ENCODE assay signal across 13 cellular contexts in the genomic region with DNA sequence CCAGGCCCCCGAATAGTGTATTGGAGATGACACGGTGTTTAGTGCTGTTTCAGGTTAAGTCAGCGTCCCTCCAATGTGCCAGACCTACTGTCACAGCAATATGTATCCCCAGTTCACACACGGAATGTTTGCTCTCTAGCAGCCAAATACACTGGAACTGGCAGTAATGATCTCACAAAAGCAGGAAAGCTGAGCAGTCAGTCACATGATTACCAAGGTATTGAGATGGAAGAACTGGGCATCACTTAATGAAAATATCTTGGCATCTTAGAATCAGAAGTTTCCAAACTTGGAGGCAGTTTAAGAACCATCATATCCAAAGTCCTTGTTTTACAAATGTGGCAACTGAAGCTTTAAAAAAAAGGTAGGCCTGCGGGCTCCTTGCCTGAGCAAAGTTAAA. TPM values are rescaled to one million over a fixed set of nuclear protein-coding genes. Genes with fewer than 3 reads are reported as not detected.
A peak's percentile ranks its signal among the peaks of the same experiment; 100 is the strongest.
DNase-seq lines count a peak whose midpoint lies in the region; ATAC-seq and TF ChIP-seq lines count a peak whose summit lies in the region.
"Had no signal": no experiment of that assay in that cellular context is flagged by ENCODE, and none has a peak within 500 bp of the region (broad histone marks: within the 10 kb centered on the region; RNA-seq: fewer than 3 reads in every experiment).

No MANE protein-coding gene starts in this region.

- H3K36me3 Mint-ChIP-seq in central memory CD8-positive, alpha-beta T cell (ENCODE audit: insufficient read depth): peaks cover 12% of the 10 kb centered on the region
- H3K36me3 Mint-ChIP-seq in natural killer cell: no peaks in the 10 kb centered on the region

- H3K4me3 Mint-ChIP-seq in central memory CD8-positive, alpha-beta T cell: peak overlapping the region; percentile 52
- H3K4me3 Mint-ChIP-seq in natural killer cell: no peak overlapping the region
- H3K4me3 Mint-ChIP-seq: activated CD4-positive, alpha-beta T cell treated with anti-CD3 and anti-CD28 coated beads, Interleukin-2, amount 10 ng/mL, durations not matched to agents 7 days and 5 days had no signal

- H3K27me3 ChIP-seq in right atrium auricular region (no peaks in the 10 kb centered on the region), sigmoid colon (no peaks in the 10 kb centered on the region)
- H3K27me3 ChIP-seq: colonic mucosa had no signal

- no peaks in the 10 kb centered on the region for H3K9me3 Mint-ChIP-seq in central memory CD8-positive, alpha-beta T cell
- no peaks in the 10 kb centered on the region for H3K9me3 Mint-ChIP-seq in natural killer cell
- H3K9me3 Mint-ChIP-seq: activated CD4-positive, alpha-beta T cell treated with anti-CD3 and anti-CD28 coated beads, Interleukin-2, amount 10 ng/mL, durations not matched to agents 7 days and 5 days had no signal

- H3K27ac ChIP-seq in right atrium auricular region (peak overlapping the region; percentile 8 to 9), sigmoid colon (no peak overlapping the region)

- DNase-seq in right atrium auricular region (ENCODE audit: low spot score): no peak
- DNase-seq in Right ventricle myocardium superior: no peak
- no peak for DNase-seq in central memory CD8-positive, alpha-beta T cell (ENCODE audit: low spot score in 2 of 2)
- no peak for DNase-seq in natural killer cell
- DNase-seq in NCI-H2171 (lab: John Stamatoyannopoulos, UW): no peak
- no peak for DNase-seq in stimulated activated CD4-positive, alpha-beta T cell treated with anti-CD3 and anti-CD28 coated beads, Interleukin-2, amount 100 ng/mL, for 24 hours
- no peak for DNase-seq in sigmoid colon
- no peak for DNase-seq in SW 1271 (lab: John Stamatoyannopoulos, UW)
- DNase-seq: activated CD4-positive, alpha-beta T cell treated with anti-CD3 and anti-CD28 coated beads, Interleukin-2, amount 10 ng/mL, durations not matched to agents 7 days and 5 days; AML-193; colonic mucosa; H7; MM.1S had no signal

- H3K27me3 Mint-ChIP-seq in central memory CD8-positive, alpha-beta T cell: no peaks in the 10 kb centered on the region
- H3K27me3 Mint-ChIP-seq in natural killer cell (ENCODE audit: low read depth in 2 of 2): no peaks in the 10 kb centered on the region
- H3K27me3 Mint-ChIP-seq: activated CD4-positive, alpha-beta T cell treated with anti-CD3 and anti-CD28 coated beads, Interleukin-2, amount 10 ng/mL, durations not matched to agents 7 days and 5 days had no signal

- H3K4me3 ChIP-seq in right atrium auricular region: no peak overlapping the region
- H3K4me3 ChIP-seq in sigmoid colon: no peak overlapping the region
- H3K4me3 ChIP-seq: colonic mucosa had no signal

- H3K9me3 ChIP-seq in right atrium auricular region (no peaks in the 10 kb centered on the region), sigmoid colon (no peaks in the 10 kb centered on the region)
- H3K9me3 ChIP-seq: colonic mucosa had no signal

- no peaks in the 10 kb centered on the region for H3K36me3 ChIP-seq in right atrium auricular region
- no peaks in the 10 kb centered on the region for H3K36me3 ChIP-seq in sigmoid colon
- H3K36me3 ChIP-seq: colonic mucosa had no signal

- TF ChIP-seq EP300 in sigmoid colon (IDR thresholded peaks at IDR 0.05): no peak

- TF ChIP-seq CTCF in right atrium auricular region (IDR thresholded peaks at IDR 0.05) (no peak), natural killer cell (IDR thresholded peaks at IDR 0.05) (no peak), sigmoid colon (IDR thresholded peaks at IDR 0.05) (no peak)

- no peak for TF ChIP-seq POLR2A in sigmoid colon (IDR thresholded peaks at IDR 0.05)

- 91 to 93% methylated on average over 5 of the region's 5 CpGs for WGBS in sigmoid colon, 2 donors

- H3K27ac Mint-ChIP-seq in central memory CD8-positive, alpha-beta T cell (ENCODE audit: low read depth): peak overlapping the region; percentile 95
- peak overlapping the region; percentile 86 to 94 for H3K27ac Mint-ChIP-seq in natural killer cell

- H3K4me1 ChIP-seq in right atrium auricular region: peaks cover 0 to 30% of the 10 kb centered on the region in 2 donors
- H3K4me1 ChIP-seq in sigmoid colon: peaks cover 0 to 20% (median 18%) of the 10 kb centered on the region in 4 donors

- no peak for ATAC-seq in Right ventricle myocardium superior (ENCODE audit: poor library complexity)
- no peak for ATAC-seq in central memory CD8-positive, alpha-beta T cell (replicated peaks; ENCODE audit: extremely low read depth, poor library complexity, severe bottlenecking)
- no peak for ATAC-seq in natural killer cell

- intact Hi-C loops in Right ventricle myocardium superior (cut with DNase I) (loop anchor here (5.0 to 10.0 kb wide), 2 partner anchors 112 to 175 kb away; partner anchors contain the start of gene WNK1), natural killer cell (cut with micrococcal nuclease) (loop anchor here (5.0 kb wide), 1 partner anchor 47 kb away; no protein-coding TSS in a partner anchor), sigmoid colon (cut with DNase I) (loop anchor here (5.0 to 10.0 kb wide), 2 partner anchors 175 to 253 kb away; partner anchors contain the start of gene KDM5A)

- peaks cover 42% of the 10 kb centered on the region for H3K4me1 Mint-ChIP-seq in central memory CD8-positive, alpha-beta T cell
- peaks cover 24 to 31% of the 10 kb centered on the region in 2 donors for H3K4me1 Mint-ChIP-seq in natural killer cell

RNA-seq across cellular contexts. Expression of gene NINJ2, which starts 23.3 kb away (rescaled TPM):
- total RNA-seq in right atrium auricular region (1 to 10 TPM; 5.4 to 8.8 TPM), Right ventricle myocardium superior (12.6 TPM), natural killer cell (1 to 10 TPM; 3.1 to 6.6 (median 4.9) TPM), sigmoid colon (1 to 10 TPM; 2.0 to 8.3 (median 3.6) TPM)
- polyA plus RNA-seq in sigmoid colon: 10 to 100 TPM in 1 of 3 donors, 1 to 10 TPM in 2; 7.2 to 12.3 (median 9.0) TPM

Comparison
In these comparisons a context has a peak if more than half of its experiments do, and no peak if none do; other contexts are left out.
1. H3K27ac ChIP-seq: peak in right atrium auricular region (2 of 2); none in sigmoid colon (0 of 4).